In genomic region chr16:17476414-17477259, GRCh38 we compare ENCODE assay signal across 8 cellular contexts. TPM values are rescaled to one million over a fixed set of nuclear protein-coding genes. Genes with fewer than 3 reads are reported as not detected.
DNase-seq lines count a peak whose midpoint lies in the region; ATAC-seq and TF ChIP-seq lines count a peak whose summit lies in the region.

No MANE protein-coding gene starts in this region.

- DNase-seq in Caco-2 (peak; percentile 72 to 77), NCI-H2196 treated with DMSO at 0.1 percent for 48 hours (lab: John Stamatoyannopoulos, UW; ENCODE audit: unreplicated experiment) (peak; percentile 56), epidermal melanocyte (ENCODE audit: insufficient read length, low spot score) (peak; percentile 79), mucosa of gallbladder (ENCODE audit: low spot score) (peak; percentile 47)
- peak; percentile 59 for DNase-seq in activated CD4-positive, alpha-beta T cell treated with anti-CD3 and anti-CD28 coated beads for 36 hours

- peak; percentile 38 to 68 for TF ChIP-seq CTCF in Caco-2 (IDR thresholded peaks at IDR 0.05; ENCODE audit: insufficient read depth in 1 of 2, low read depth in 1 of 2, low read length in 1 of 2, severe bottlenecking in 1 of 2, unreplicated experiment in 1 of 2)

- ATAC-seq in GM21526 (IDR thresholded peaks at IDR 0.05; ENCODE audit: low FRiP score, unreplicated experiment): peak; percentile 57
- ATAC-seq in activated CD4-positive, alpha-beta T cell treated with anti-CD3 and anti-CD28 coated beads for 36 hours: peak; percentile 53
- no peak for ATAC-seq in GM18517 (IDR thresholded peaks at IDR 0.05; ENCODE audit: unreplicated experiment)
- no peak for ATAC-seq in GM18858 (IDR thresholded peaks at IDR 0.05; ENCODE audit: unreplicated experiment)

- CTCF ChIA-PET in Caco-2 (lab: Charles Lee): interaction anchor here (1.1 kb wide), 1 partner anchor 102 kb away, joined by 16 read pairs; no protein-coding TSS in a partner anchor
- CTCF ChIA-PET in activated CD4-positive, alpha-beta T cell treated with anti-CD3 and anti-CD28 coated beads for 36 hours (lab: Charles Lee): interaction anchor here (0.6 kb wide), 1 partner anchor 90 kb away, joined by 3 read pairs; no protein-coding TSS in a partner anchor

- H3K9me3 ChIP-seq in Caco-2: no peaks in the 10 kb centered on the region

- no peak overlapping the region for H3K4me3 ChIP-seq in Caco-2 (ENCODE audit: low read depth, low read length)

- peaks cover 7% of the 10 kb centered on the region for H3K36me3 Mint-ChIP-seq in Caco-2 (ENCODE audit: insufficient read depth, unreplicated experiment)
- no peaks in the 10 kb centered on the region for H3K36me3 Mint-ChIP-seq in activated CD4-positive, alpha-beta T cell treated with anti-CD3 and anti-CD28 coated beads for 36 hours (ENCODE audit: low read depth)

- no peaks in the 10 kb centered on the region for H3K36me3 ChIP-seq in Caco-2 (ENCODE audit: control insufficient read depth, insufficient read depth, low read length)

- BruUV-seq in Caco-2 (replicated peaks; lab: Mats Ljungman, UMichigan): no TSS peak

- peaks cover 33% of the 10 kb centered on the region for H3K4me1 Mint-ChIP-seq in Caco-2 (ENCODE audit: low read depth, unreplicated experiment)
- H3K4me1 Mint-ChIP-seq in activated CD4-positive, alpha-beta T cell treated with anti-CD3 and anti-CD28 coated beads for 36 hours: peaks cover 24% of the 10 kb centered on the region

- H3K27me3 ChIP-seq in Caco-2 (replicated peaks; ENCODE audit: control insufficient read depth, insufficient read depth, low read length): no peaks in the 10 kb centered on the region

- H3K27me3 Mint-ChIP-seq in Caco-2 (ENCODE audit: insufficient read depth, unreplicated experiment): no peaks in the 10 kb centered on the region
- H3K27me3 Mint-ChIP-seq in activated CD4-positive, alpha-beta T cell treated with anti-CD3 and anti-CD28 coated beads for 36 hours: peaks cover 5% of the 10 kb centered on the region

- H3K9me3 Mint-ChIP-seq in Caco-2 (ENCODE audit: unreplicated experiment): no peaks in the 10 kb centered on the region
- H3K9me3 Mint-ChIP-seq in activated CD4-positive, alpha-beta T cell treated with anti-CD3 and anti-CD28 coated beads for 36 hours (ENCODE audit: low read depth): no peaks in the 10 kb centered on the region

- H3K4me1 ChIP-seq in Caco-2: peaks cover 53% of the 10 kb centered on the region

- POLR2A ChIA-PET in Caco-2 (lab: Charles Lee): no interaction called here
- POLR2A ChIA-PET in activated CD4-positive, alpha-beta T cell treated with anti-CD3 and anti-CD28 coated beads for 36 hours (lab: Charles Lee): no interaction called here

- intact Hi-C loops in Caco-2 (cut with micrococcal nuclease; ENCODE audit: unreplicated experiment): loop anchor here (1.0 kb wide), 1 partner anchor 103 kb away; no protein-coding TSS in a partner anchor
- intact Hi-C loops in activated CD4-positive, alpha-beta T cell treated with anti-CD3 and anti-CD28 coated beads for 36 hours (cut with DNase I, micrococcal nuclease): loop anchor here in 1 of 2 experiments (5.0 to 10.0 kb wide), 2 partner anchors 101 to 272 kb away; no protein-coding TSS in a partner anchor

- H3K4me3 Mint-ChIP-seq in Caco-2 (ENCODE audit: unreplicated experiment): peak overlapping the region; percentile 41
- no peak overlapping the region for H3K4me3 Mint-ChIP-seq in activated CD4-positive, alpha-beta T cell treated with anti-CD3 and anti-CD28 coated beads for 36 hours

- peak overlapping the region; percentile 57 for H3K27ac Mint-ChIP-seq in Caco-2 (ENCODE audit: unreplicated experiment)
- H3K27ac Mint-ChIP-seq in activated CD4-positive, alpha-beta T cell treated with anti-CD3 and anti-CD28 coated beads for 36 hours: no peak overlapping the region

RNA-seq across cellular contexts. Expression of gene XYLT1, which starts 5.9 kb away (rescaled TPM):
- total RNA-seq in Caco-2 (2022) (12.5 and 12.8 TPM in 2 replicates), mucosa of gallbladder (8.6 TPM)
- total RNA-seq in activated CD4-positive, alpha-beta T cell treated with anti-CD3 and anti-CD28 coated beads for 36 hours: 1 to 10 TPM; 5.1 to 6.2 TPM

Comparison
In these comparisons a context has a peak if more than half of its experiments do, and no peak if none do; other contexts are left out.
1. ATAC-seq: peak in GM21526 (single experiment) and activated CD4-positive, alpha-beta T cell treated with anti-CD3 and anti-CD28 coated beads for 36 hours (single experiment); none in GM18517 (single experiment) and GM18858 (single experiment).
2. Peak in every context shown above with its lines, with median percentiles within 50 percentile points of each other: DNase-seq.